7 cellular contexts compared by ENCODE assay signal in genomic region chr2:104820126-104820525, GRCh38. TPM values are rescaled to one million over a fixed set of nuclear protein-coding genes. Genes with fewer than 3 reads are reported as not detected.
"Had no signal": no experiment of that assay in that cellular context is flagged by ENCODE, and none has a peak within 500 bp of the region (broad histone marks: within the 10 kb centered on the region; RNA-seq: fewer than 3 reads in every experiment).

No MANE protein-coding gene starts in this region.

- DNase-seq: H9, HCEC 1CT had no signal

- FAIRE-seq: H1, H54, HepG2 had no signal

- H3K4me3 ChIP-seq: GM23338 had no signal

RNA-seq across cellular contexts. Expression of gene POU3F3, which starts 33.8 kb away (rescaled TPM):
- total RNA-seq: H9, HepG2, HT1080 had no signal
